19 cellular contexts compared by ENCODE assay signal in the genomic region with DNA sequence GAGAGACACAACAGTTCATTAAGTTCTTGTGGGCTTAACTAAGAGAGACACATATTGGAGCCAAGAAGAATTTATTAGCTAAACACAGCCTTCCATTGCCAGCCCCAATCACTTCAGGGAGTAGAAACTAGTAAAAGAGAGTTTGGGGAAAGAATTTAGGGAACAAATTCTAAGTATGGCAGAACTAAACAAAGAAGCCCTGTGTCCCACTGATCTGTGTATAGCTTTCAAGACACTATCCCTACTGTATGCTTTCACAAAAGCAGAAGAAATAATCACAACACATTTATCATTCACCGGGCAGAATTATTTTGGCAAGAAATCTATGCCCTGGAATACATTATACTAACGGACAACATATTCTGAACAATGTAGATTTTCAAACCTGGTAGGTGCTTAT.
DNase-seq lines count a peak whose midpoint lies in the region; ATAC-seq, FAIRE-seq and TF ChIP-seq lines count a peak whose summit lies in the region.
"Had no signal": no experiment of that assay in that cellular context is flagged by ENCODE, and none has a peak within 500 bp of the region (broad histone marks: within the 10 kb centered on the region; RNA-seq: fewer than 3 reads in every experiment).

No MANE protein-coding gene starts in this region.

- H3K27ac Mint-ChIP-seq in astrocyte (ENCODE audit: unreplicated experiment), result no peak overlapping the region
- H3K27ac Mint-ChIP-seq in Calu3 (ENCODE audit: unreplicated experiment), result no peak overlapping the region
- H3K27ac Mint-ChIP-seq: CD4-positive, alpha-beta T cell; IgD-negative memory B cell had no signal

- H3K4me1 ChIP-seq in astrocyte (ENCODE audit: insufficient read depth, low read length) (no peaks in the 10 kb centered on the region), uterus (no peaks in the 10 kb centered on the region)
- H3K4me1 ChIP-seq: A549 had no signal

- H3K27me3 Mint-ChIP-seq in astrocyte (ENCODE audit: low read depth, unreplicated experiment) (peaks cover 8% of the 10 kb centered on the region), Calu3 (ENCODE audit: unreplicated experiment) (peaks cover 3% of the 10 kb centered on the region)

- H2AFZ ChIP-seq in astrocyte (ENCODE audit: low read depth, low read length), result peak overlapping the region; percentile 11
- H2AFZ ChIP-seq: GM23248 had no signal

- H3K9me3 Mint-ChIP-seq in astrocyte (ENCODE audit: unreplicated experiment) (no peaks in the 10 kb centered on the region), Calu3 (ENCODE audit: low read depth, unreplicated experiment) (peaks cover 3% of the 10 kb centered on the region)
- H3K9me3 Mint-ChIP-seq: CD4-positive, alpha-beta T cell had no signal

- FAIRE-seq in astrocyte (lab: Jason Lieb, UNC), result no peak
- FAIRE-seq: A549, H54, HTR-8/SVneo had no signal

- H3K9me3 ChIP-seq in astrocyte (ENCODE audit: insufficient read depth, low read depth, low read length) (no peaks in the 10 kb centered on the region), uterus (no peaks in the 10 kb centered on the region)
- H3K9me3 ChIP-seq: A549 had no signal

- H3K27ac ChIP-seq in astrocyte (ENCODE audit: low read depth, low read length) (no peak overlapping the region), uterus (no peak overlapping the region)
- H3K27ac ChIP-seq: 22Rv1, A549, C4-2B, GM23248 had no signal

- DNase-seq in COLO829 (ENCODE audit: low spot score), result peak; percentile 20
- DNase-seq in astrocyte (ENCODE audit: low read depth), result no peak
- DNase-seq in medulla oblongata (ENCODE audit: extremely low spot score), result peak; percentile 12
- DNase-seq in pons (ENCODE audit: low spot score), result peak; percentile 22
- DNase-seq in uterus, result no peak
- DNase-seq in Calu3, result no peak
- DNase-seq: AML-193; CD4-positive, alpha-beta T cell; DMS79 treated with DMSO at 0.1 percent for 48 hours; GF-D8; GM23248; HCEC 1CT had no signal

- no peaks in the 10 kb centered on the region for H3K27me3 ChIP-seq in astrocyte (ENCODE audit: insufficient read depth, low read length)
- H3K27me3 ChIP-seq in uterus, result no peaks in the 10 kb centered on the region

- no peak overlapping the region for H3K4me2 ChIP-seq in astrocyte (ENCODE audit: low read length)
- H3K4me2 ChIP-seq: A549 had no signal

- no peak for TF ChIP-seq POLR2A in uterus (IDR thresholded peaks at IDR 0.05)

- no peak overlapping the region for H3K4me3 Mint-ChIP-seq in astrocyte (ENCODE audit: unreplicated experiment)
- no peak overlapping the region for H3K4me3 Mint-ChIP-seq in Calu3 (ENCODE audit: low read depth, unreplicated experiment)
- H3K4me3 Mint-ChIP-seq: CD4-positive, alpha-beta T cell; IgD-negative memory B cell had no signal

- no peaks in the 10 kb centered on the region for H3K4me1 Mint-ChIP-seq in astrocyte (ENCODE audit: low read depth, unreplicated experiment)
- no peaks in the 10 kb centered on the region for H3K4me1 Mint-ChIP-seq in Calu3 (ENCODE audit: low read depth, unreplicated experiment)
- H3K4me1 Mint-ChIP-seq: IgD-negative memory B cell had no signal

- no peaks in the 10 kb centered on the region for H3K79me2 ChIP-seq in astrocyte (ENCODE audit: insufficient read depth, low read length)

- no peaks in the 10 kb centered on the region for H4K20me1 ChIP-seq in astrocyte (ENCODE audit: insufficient read depth, low read length)

- no peak for TF ChIP-seq CTCF in astrocyte (IDR thresholded peaks at IDR 0.05; ENCODE audit: insufficient read depth, low read depth, low read length)
- TF ChIP-seq CTCF in uterus (IDR thresholded peaks at IDR 0.05), result no peak
- TF ChIP-seq CTCF in Calu3 (IDR thresholded peaks at IDR 0.05; ENCODE audit: unreplicated experiment), result no peak

- H3K36me3 Mint-ChIP-seq in astrocyte (ENCODE audit: low read depth, unreplicated experiment) (no peaks in the 10 kb centered on the region), Calu3 (ENCODE audit: insufficient read depth, unreplicated experiment) (no peaks in the 10 kb centered on the region)
- H3K36me3 Mint-ChIP-seq: IgD-negative memory B cell had no signal

- no peaks in the 10 kb centered on the region for H3K36me3 ChIP-seq in astrocyte (ENCODE audit: insufficient read depth, low read length)
- no peaks in the 10 kb centered on the region for H3K36me3 ChIP-seq in uterus

- H3K4me3 ChIP-seq in astrocyte (ENCODE audit: insufficient read depth, low read depth, low read length), result no peak overlapping the region
- H3K4me3 ChIP-seq in uterus, result no peak overlapping the region
- H3K4me3 ChIP-seq: A549, GM23248 had no signal

- no TSS peak for BruUV-seq in Calu3 (replicated peaks; lab: Mats Ljungman, UMichigan)

- intact Hi-C loops in uterus (cut with DNase I; ENCODE audit: low total_unique reads) (no loop called here), Calu3 (cut with micrococcal nuclease; ENCODE audit: unreplicated experiment) (no loop called here)

- no peak for ATAC-seq in HG02798 (IDR thresholded peaks at IDR 0.05; ENCODE audit: poor library complexity, unreplicated experiment)
- ATAC-seq: A549 had no signal

- H3K9ac ChIP-seq in astrocyte (ENCODE audit: low read length), result no peak overlapping the region
- H3K9ac ChIP-seq: GM23248 had no signal

- CTCF ChIA-PET in Calu3 (lab: Charles Lee), result no interaction called here

Comparison
In these comparisons a context has a peak if more than half of its experiments do, and no peak if none do; other contexts are left out.
1. DNase-seq: peak in COLO829 (single experiment), medulla oblongata (single experiment) and pons (single experiment); none in astrocyte (single experiment), uterus (0 of 2) and Calu3 (single experiment).